In the genomic region with DNA sequence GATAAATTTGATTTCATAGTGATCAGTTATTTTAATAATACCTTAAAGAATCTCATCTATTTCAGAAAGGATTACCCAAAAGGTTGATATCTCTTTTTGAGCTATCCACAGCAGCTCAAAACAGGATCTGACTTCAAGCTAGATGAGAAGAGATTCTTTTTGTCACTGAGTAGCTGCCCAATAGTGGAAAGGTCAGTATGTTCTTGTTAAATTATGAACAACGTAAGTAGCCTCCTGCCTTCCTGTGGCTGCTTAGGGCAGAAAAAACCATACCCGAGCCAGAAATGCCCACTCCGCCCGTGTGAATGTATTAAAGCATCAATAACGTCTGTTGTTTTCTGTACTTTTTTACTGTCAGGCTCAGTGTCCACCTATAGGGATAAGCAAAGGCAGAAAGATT, we compare ENCODE assay signal across 8 cellular contexts. TPM values are rescaled to one million over a fixed set of nuclear protein-coding genes. Genes with fewer than 3 reads are reported as not detected.
"Had no signal": no experiment of that assay in that cellular context is flagged by ENCODE, and none has a peak within 500 bp of the region (broad histone marks: within the 10 kb centered on the region; RNA-seq: fewer than 3 reads in every experiment).

No MANE protein-coding gene starts in this region.

- H3K4me3 ChIP-seq: GM12878 had no signal

- DNase-seq: GDM1, GF-D8 had no signal

- FAIRE-seq: G401.6, GM12878, GM12892, GM18507, GM19239 had no signal

RNA-seq across cellular contexts. Expression of a gene that starts 51.3 kb away (rescaled TPM):
- total RNA-seq: G401 had no signal
